23 cellular contexts compared by ENCODE assay signal in genomic region chr3:144942093-144942492, GRCh38.
A peak's percentile ranks its signal among the peaks of the same experiment; 100 is the strongest.
DNase-seq lines count a peak whose midpoint lies in the region; ATAC-seq, FAIRE-seq and TF ChIP-seq lines count a peak whose summit lies in the region.
"Had no signal": no experiment of that assay in that cellular context is flagged by ENCODE, and none has a peak within 500 bp of the region (broad histone marks: within the 10 kb centered on the region; RNA-seq: fewer than 3 reads in every experiment).

No MANE protein-coding gene starts in this region.

- ATAC-seq in GM12878 (no peak), esophagus mucosa (peak; percentile 86), left lung (no peak)
- no peak for ATAC-seq in activated CD8-positive, alpha-beta memory T cell treated with anti-CD3 and anti-CD28 coated beads, Interleukin-2, amount 10 ng/mL, durations not matched to agents 7 days and 5 days
- ATAC-seq: HepG2, K562 had no signal

- dilution Hi-C loops in mammary epithelial cell (cut with HindIII; ENCODE audit: low sequenced_read_pairs), result no loop called here

- no peaks in the 10 kb centered on the region for H3K27me3 ChIP-seq in mammary epithelial cell (ENCODE audit: insufficient read depth, low read length)
- no peaks in the 10 kb centered on the region for H3K27me3 ChIP-seq in breast epithelium
- no peaks in the 10 kb centered on the region for H3K27me3 ChIP-seq in GM12878 (replicated peaks in 1 of 2; ENCODE audit: control insufficient read depth in 2 of 2, insufficient read depth in 2 of 2, low read length in 1 of 2)
- no peaks in the 10 kb centered on the region for H3K27me3 ChIP-seq in left lung

- H3K27me3 Mint-ChIP-seq in activated CD8-positive, alpha-beta memory T cell treated with anti-CD3 and anti-CD28 coated beads, Interleukin-2, amount 10 ng/mL, durations not matched to agents 7 days and 5 days, result no peaks in the 10 kb centered on the region
- H3K27me3 Mint-ChIP-seq: CD8-positive, alpha-beta memory T cell had no signal

- no peak for TF ChIP-seq EP300 in GM12878 (IDR thresholded peaks at IDR 0.05; ENCODE audit: borderline replicate concordance in 1 of 2, control insufficient read depth in 1 of 2, low read depth in 2 of 2, low read length in 2 of 2)

- POLR2A ChIA-PET in GM12878 (lab: Charles Lee), result no interaction called here

- no peak overlapping the region for H3K27ac Mint-ChIP-seq in activated CD8-positive, alpha-beta memory T cell treated with anti-CD3 and anti-CD28 coated beads, Interleukin-2, amount 10 ng/mL, durations not matched to agents 7 days and 5 days
- H3K27ac Mint-ChIP-seq: CD8-positive, alpha-beta memory T cell had no signal

- no peaks in the 10 kb centered on the region for H4K20me1 ChIP-seq in mammary epithelial cell (ENCODE audit: insufficient read depth, low read length)
- no peaks in the 10 kb centered on the region for H4K20me1 ChIP-seq in GM12878 (ENCODE audit: control insufficient read depth, insufficient read depth)

- H3K27ac ChIP-seq in mammary epithelial cell (ENCODE audit: insufficient read depth, low read depth, low read length) (no peak overlapping the region), breast epithelium (no peak overlapping the region), GM12878 (ENCODE audit: control insufficient read depth, insufficient read depth) (no peak overlapping the region), left lung (no peak overlapping the region)
- H3K27ac ChIP-seq: 22Rv1, C4-2B had no signal

- no peaks in the 10 kb centered on the region for H3K9me3 ChIP-seq in mammary epithelial cell (replicated peaks; ENCODE audit: insufficient read depth, low read length)
- peaks cover 0 to 7% of the 10 kb centered on the region in 2 donors for H3K9me3 ChIP-seq in breast epithelium
- H3K9me3 ChIP-seq in GM12878 (replicated peaks; ENCODE audit: control insufficient read depth, insufficient read depth, low read length), result no peaks in the 10 kb centered on the region
- no peaks in the 10 kb centered on the region for H3K9me3 ChIP-seq in left lung

- TF ChIP-seq POLR2A in breast epithelium (IDR thresholded peaks at IDR 0.05) (no peak), GM12878 (IDR thresholded peaks at IDR 0.05; ENCODE audit: low read depth, low read length) (no peak)

- peaks cover 3% of the 10 kb centered on the region for H3K9me3 Mint-ChIP-seq in activated CD8-positive, alpha-beta memory T cell treated with anti-CD3 and anti-CD28 coated beads, Interleukin-2, amount 10 ng/mL, durations not matched to agents 7 days and 5 days (ENCODE audit: low read depth)

- no peaks in the 10 kb centered on the region for H3K79me2 ChIP-seq in mammary epithelial cell (ENCODE audit: insufficient read depth, low read length)
- H3K79me2 ChIP-seq in GM12878 (ENCODE audit: control insufficient read depth, insufficient read depth, low read length), result no peaks in the 10 kb centered on the region

- intact Hi-C loops in mammary epithelial cell (cut with micrococcal nuclease), result no loop called here
- intact Hi-C loops in breast epithelium (cut with DNase I; ENCODE audit: low total_unique reads), result no loop called here
- intact Hi-C loops in GM12878 (cut with micrococcal nuclease; ENCODE audit: unreplicated experiment), result no loop called here
- intact Hi-C loops in left lung (cut with DNase I), result no loop called here

- peak; percentile 67 for DNase-seq in mammary epithelial cell
- no peak for DNase-seq in breast epithelium (ENCODE audit: low spot score in 2 of 2)
- no peak for DNase-seq in GM12878 (ENCODE audit: low read depth, low spot score)
- no peak for DNase-seq in NCI-H2107 treated with DMSO at 0.1 percent for 48 hours (lab: John Stamatoyannopoulos, UW; ENCODE audit: unreplicated experiment)
- no peak for DNase-seq in activated CD8-positive, alpha-beta memory T cell treated with anti-CD3 and anti-CD28 coated beads, Interleukin-2, amount 10 ng/mL, durations not matched to agents 7 days and 5 days
- no peak for DNase-seq in left lung
- DNase-seq in activated naive CD4-positive, alpha-beta T cell treated with anti-CD3 and anti-CD28 coated beads, Interleukin-2, amount 50 U/mL, for 16 hours, result no peak
- DNase-seq: Calu3; CD8-positive, alpha-beta memory T cell; DMS153; NCI-H1092; NCI-H1436; NCI-H1930; NCI-H345; NCI-H524 treated with DMSO at 0.1 percent for 48 hours; Right ventricle myocardium superior had no signal

- SMC1A ChIA-PET in GM12878 (lab: Charles Lee; ENCODE audit: uncharacterized antibody, unreplicated experiment), result interaction anchor here (0.5 kb wide), 1 partner anchor 103 kb away, joined by 3 read pairs; no protein-coding TSS in a partner anchor

- H3K4me1 ChIP-seq in mammary epithelial cell (ENCODE audit: insufficient read depth, low read length), result no peaks in the 10 kb centered on the region
- no peaks in the 10 kb centered on the region for H3K4me1 ChIP-seq in breast epithelium
- no peaks in the 10 kb centered on the region for H3K4me1 ChIP-seq in GM12878 (ENCODE audit: control insufficient read depth, insufficient read depth, low read length)
- no peaks in the 10 kb centered on the region for H3K4me1 ChIP-seq in left lung

- WGBS in mammary epithelial cell (ENCODE audit: low coverage, missing lambda C conversion rate), result 91% methylated on average over 1 of the region's 1 CpG
- WGBS in GM12878 (ENCODE audit: insufficient coverage, insufficient replicate concordance, low lambda C conversion rate, missing lambda C conversion rate), result 38% methylated on average over 1 of the region's 1 CpG

- in situ Hi-C loops in mammary epithelial cell (cut with MboI; ENCODE audit: low sequenced_read_pairs in 2 of 2), result no loop called here
- in situ Hi-C loops in GM12878 (cut with MboI), result no loop called here

- H3K36me3 Mint-ChIP-seq in activated CD8-positive, alpha-beta memory T cell treated with anti-CD3 and anti-CD28 coated beads, Interleukin-2, amount 10 ng/mL, durations not matched to agents 7 days and 5 days, result no peaks in the 10 kb centered on the region
- H3K36me3 Mint-ChIP-seq: CD8-positive, alpha-beta memory T cell had no signal

- RAD21 ChIA-PET in GM12878 (lab: Charles Lee; ENCODE audit: unreplicated experiment), result no interaction called here

- no TSS peak for BruUV-seq in mammary epithelial cell (replicated peaks; lab: Mats Ljungman, UMichigan)
- BruUV-seq in GM12878 (replicated peaks; lab: Mats Ljungman, UMichigan), result no TSS peak

- no peak for TF ChIP-seq RAD21 in GM12878 (IDR thresholded peaks at IDR 0.05; ENCODE audit: insufficient read depth, low read depth, low read length)

- no peak overlapping the region for H3K9ac ChIP-seq in mammary epithelial cell (ENCODE audit: insufficient read depth, low read length)
- no peak overlapping the region for H3K9ac ChIP-seq in GM12878 (ENCODE audit: control insufficient read depth, insufficient read depth, low read length)

- TF ChIP-seq CTCF in mammary epithelial cell (conservative IDR thresholded peaks at IDR 0.05 in 1 of 2, IDR thresholded peaks at IDR 0.05 in 1 of 2; ENCODE audit: extremely low read depth in 1 of 2, insufficient read depth in 1 of 2, low read depth in 1 of 2, low read length in 2 of 2) (no peak), breast epithelium (IDR thresholded peaks at IDR 0.05) (no peak), GM12878 (IDR thresholded peaks at IDR 0.05 in 2 of 3, conservative IDR thresholded peaks at IDR 0.05 in 1 of 3; ENCODE audit: control insufficient read depth in 2 of 3, extremely low read depth in 1 of 3, insufficient read depth in 1 of 3, low read depth in 3 of 3, low read length in 3 of 3) (no peak), left lung (IDR thresholded peaks at IDR 0.05) (no peak)

- no peak overlapping the region for H3K4me3 Mint-ChIP-seq in activated CD8-positive, alpha-beta memory T cell treated with anti-CD3 and anti-CD28 coated beads, Interleukin-2, amount 10 ng/mL, durations not matched to agents 7 days and 5 days
- H3K4me3 Mint-ChIP-seq: CD8-positive, alpha-beta memory T cell had no signal

- H3K4me3 ChIP-seq in mammary epithelial cell (replicated peaks in 1 of 3; ENCODE audit: insufficient read depth in 1 of 3, low read depth in 2 of 3, low read length in 3 of 3) (no peak overlapping the region), breast epithelium (no peak overlapping the region), GM12878 (no peak overlapping the region), left lung (no peak overlapping the region)
- H3K4me3 ChIP-seq: K562 had no signal

- H3K36me3 ChIP-seq in mammary epithelial cell (ENCODE audit: insufficient read depth, low read length), result no peaks in the 10 kb centered on the region
- H3K36me3 ChIP-seq in breast epithelium, result no peaks in the 10 kb centered on the region
- H3K36me3 ChIP-seq in GM12878 (ENCODE audit: control insufficient read depth in 2 of 2, insufficient read depth in 2 of 2, low read length in 1 of 2), result no peaks in the 10 kb centered on the region
- no peaks in the 10 kb centered on the region for H3K36me3 ChIP-seq in left lung

- no peaks in the 10 kb centered on the region for H3K4me1 Mint-ChIP-seq in activated CD8-positive, alpha-beta memory T cell treated with anti-CD3 and anti-CD28 coated beads, Interleukin-2, amount 10 ng/mL, durations not matched to agents 7 days and 5 days
- H3K4me1 Mint-ChIP-seq: CD8-positive, alpha-beta memory T cell had no signal

- FAIRE-seq in GM12878 (lab: Jason Lieb, UNC), result no peak
- FAIRE-seq: G401.6, H1, HepG2, K562 had no signal

- CTCF ChIA-PET in mammary epithelial cell (lab: Charles Lee; ENCODE audit: low non-redundant PET) (no interaction called here), GM12878 (lab: Yijun Ruan, JAX) (no interaction called here)
- CTCF ChIA-PET in activated CD8-positive, alpha-beta memory T cell treated with anti-CD3 and anti-CD28 coated beads, Interleukin-2, amount 10 ng/mL, durations not matched to agents 7 days and 5 days (lab: Charles Lee), result no interaction called here

- H3K4me2 ChIP-seq in mammary epithelial cell (ENCODE audit: insufficient read depth, low read depth, low read length), result no peak overlapping the region
- H3K4me2 ChIP-seq in GM12878 (ENCODE audit: control insufficient read depth, insufficient read depth), result no peak overlapping the region

- H2AFZ ChIP-seq in mammary epithelial cell (ENCODE audit: low read depth, low read length) (no peak overlapping the region), GM12878 (ENCODE audit: control insufficient read depth, low read depth, low read length) (no peak overlapping the region)

TF ChIP-seq in GM12878, 131 proteins besides CTCF, POLR2A, EP300 and RAD21:
- no peak for TF ChIP-seq BCL11A (IDR thresholded peaks at IDR 0.05; ENCODE audit: low read depth, low read length)
- TF ChIP-seq JUNB (IDR thresholded peaks at IDR 0.05), result peak; percentile 25; the same call in 1 of the 2 replicates
